8 cellular contexts compared by ENCODE assay signal in the genomic region with DNA sequence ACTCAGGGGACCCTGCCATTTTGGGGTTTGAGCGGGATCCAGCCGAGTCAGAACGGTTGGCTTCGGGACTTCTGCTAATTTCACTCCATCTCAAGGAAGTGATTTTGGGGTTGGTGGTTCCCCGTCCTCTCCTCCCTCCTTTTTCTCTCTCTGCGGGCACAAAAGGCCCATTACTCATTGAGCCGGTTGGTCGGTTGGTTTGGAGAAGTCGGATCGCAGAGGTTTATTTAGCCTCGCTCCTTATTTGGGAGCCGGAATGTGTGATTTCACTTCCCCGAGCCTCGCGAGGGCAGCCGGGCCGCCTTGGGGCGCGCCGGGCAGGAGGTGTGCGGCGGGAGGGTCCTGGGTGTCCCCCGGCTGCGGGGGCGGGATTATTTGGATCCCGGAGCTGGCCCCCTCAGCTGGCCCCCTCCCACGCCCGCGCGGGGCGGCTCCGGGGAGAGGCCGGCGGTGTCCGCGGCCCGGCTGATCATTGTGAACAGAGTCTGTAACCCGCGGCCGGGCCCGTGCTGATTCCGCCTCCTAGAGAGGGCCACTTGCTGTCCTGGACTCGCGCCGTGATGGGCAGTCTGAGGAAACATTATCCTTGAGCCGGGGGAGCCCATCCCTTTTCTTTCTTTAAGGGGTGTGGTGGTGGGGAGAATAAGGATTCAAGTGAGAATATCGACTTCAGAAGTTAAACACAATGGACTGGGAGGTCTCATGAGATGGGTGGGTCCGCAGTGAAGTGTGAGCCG. TPM values are rescaled to one million over a fixed set of nuclear protein-coding genes. Genes with fewer than 3 reads are reported as not detected.
DNase-seq lines count a peak whose midpoint lies in the region; ATAC-seq and TF ChIP-seq lines count a peak whose summit lies in the region.

No MANE protein-coding gene starts in this region.

- CTCF ChIA-PET in RWPE1 (lab: Yijun Ruan, JAX), result no interaction called here

- TF ChIP-seq CTCF in RWPE1 (conservative IDR thresholded peaks at IDR 0.05; ENCODE audit: low read depth) (no peak), adrenal gland (IDR thresholded peaks at IDR 0.05) (no peak), heart right ventricle (IDR thresholded peaks at IDR 0.05) (no peak), psoas muscle (IDR thresholded peaks at IDR 0.05) (no peak)

- ATAC-seq in HG03025 (IDR thresholded peaks at IDR 0.05; ENCODE audit: low FRiP score, unreplicated experiment), result peak; percentile 10
- ATAC-seq in heart right ventricle, result peak; percentile 52 to 65 (median 60)
- ATAC-seq in psoas muscle, result peak; percentile 53 to 75 (median 66)
- ATAC-seq in HG03159 (IDR thresholded peaks at IDR 0.05; ENCODE audit: unreplicated experiment), result no peak

- POLR2A ChIA-PET in RWPE1 (lab: Yijun Ruan, JAX; ENCODE audit: low non-redundant PET), result interaction anchor here (1.2 kb wide), 1 partner anchor 51 kb away, joined by 5 read pairs; a partner anchor contains a TSS

- H3K9me3 ChIP-seq in adrenal gland (replicated peaks in 1 of 3) (no peaks in the 10 kb centered on the region), heart right ventricle (no peaks in the 10 kb centered on the region), psoas muscle (no peaks in the 10 kb centered on the region)

- intact Hi-C loops in adrenal gland (cut with DNase I) (loop anchor here in 1 of 2 donors (5.0 kb wide), 1 partner anchor 36 kb away; no protein-coding TSS in a partner anchor), heart right ventricle (cut with DNase I) (loop anchor here in 7 of 10 donors (2.0 to 5.0 kb wide), 4 partner anchors 21 to 41 kb away; no protein-coding TSS in a partner anchor), psoas muscle (cut with DNase I) (loop anchor here in 1 of 2 donors (5.0 kb wide), 1 partner anchor 36 kb away; no protein-coding TSS in a partner anchor)

- WGBS in adrenal gland, 4 donors, result 0 to 3% (median 0%) methylated on average over 10 to 49 of the region's 49 CpGs
- WGBS in heart right ventricle, 2 donors, result 0% methylated on average over 49 of the region's 49 CpGs
- WGBS in psoas muscle, 3 donors, result 0 to 1% (median 1%) methylated on average over 39 to 49 of the region's 49 CpGs

- H3K27me3 ChIP-seq in adrenal gland, result no peaks in the 10 kb centered on the region
- no peaks in the 10 kb centered on the region for H3K27me3 ChIP-seq in heart right ventricle
- no peaks in the 10 kb centered on the region for H3K27me3 ChIP-seq in psoas muscle (ENCODE audit: insufficient read depth in 3 of 3, low read length in 2 of 3)

- peak; percentile 28 for DNase-seq in DMS79 treated with DMSO at 0.1 percent for 48 hours (lab: John Stamatoyannopoulos, UW)
- no peak for DNase-seq in DMS79 (lab: John Stamatoyannopoulos, UW)
- DNase-seq in RWPE1 (ENCODE audit: low spot score), result peak; percentile 87
- peak; percentile 56 to 81 (median 71) for DNase-seq in adrenal gland
- peak; percentile 65 to 68 for DNase-seq in heart right ventricle
- peak; percentile 67 to 84 for DNase-seq in psoas muscle

- H3K27ac ChIP-seq in RWPE1 (peak overlapping the region; percentile 90), adrenal gland (peak overlapping the region; percentile 93 to 100 (median 95)), heart right ventricle (peak overlapping the region; percentile 91 to 99 (median 98)), psoas muscle (peak overlapping the region; percentile 98)

- H3K36me3 ChIP-seq in adrenal gland (replicated peaks in 1 of 2) (no peaks in the 10 kb centered on the region), heart right ventricle (peaks cover 0 to 9% (median 0%) of the 10 kb centered on the region in 9 donors), psoas muscle (ENCODE audit: insufficient read depth in 1 of 2, low read depth in 1 of 2) (peaks cover 0 to 5% of the 10 kb centered on the region in 2 donors)

- peak; percentile 8 to 78 for TF ChIP-seq POLR2A in adrenal gland (IDR thresholded peaks at IDR 0.05)

- peak overlapping the region; percentile 21 to 98 (median 84) for H3K4me3 ChIP-seq in adrenal gland
- peak overlapping the region; percentile 50 to 95 (median 86) for H3K4me3 ChIP-seq in heart right ventricle
- peak overlapping the region; percentile 96 for H3K4me3 ChIP-seq in psoas muscle

- peaks cover 37 to 49% of the 10 kb centered on the region in 2 donors for H3K4me1 ChIP-seq in adrenal gland (replicated peaks in 1 of 2)
- H3K4me1 ChIP-seq in heart right ventricle, result peaks cover 22 to 65% (median 53%) of the 10 kb centered on the region in 9 donors
- H3K4me1 ChIP-seq in psoas muscle, result peaks cover 53% of the 10 kb centered on the region

RNA-seq across cellular contexts. Expression of a gene that starts 1.2 kb away (rescaled TPM):
- total RNA-seq in adrenal gland, result 100 to 1,000 TPM in 4 of 8 donors, 10 to 100 TPM in 4; 40.7 to 129 (median 96.0) TPM
- 10 to 100 TPM; 66.6 to 80.7 (median 71.6) TPM for polyA plus RNA-seq in adrenal gland
- total RNA-seq in heart right ventricle, result 100 to 1,000 TPM; 169 to 323 (median 224) TPM
- 100 to 1,000 TPM; 101 to 144 TPM for polyA plus RNA-seq in heart right ventricle
- 100 to 1,000 TPM in 3 of 4 donors, 10 to 100 TPM in 1; 89.4 to 198 (median 167) TPM for total RNA-seq in psoas muscle
- 100 to 1,000 TPM; 108 to 191 (median 112) TPM for polyA plus RNA-seq in psoas muscle

RNA-seq across cellular contexts. Expression of a gene that starts 50.6 kb away (rescaled TPM):
- 1 to 10 TPM; 2.9 to 6.3 (median 5.6) TPM for total RNA-seq in adrenal gland
- 1 to 10 TPM; 2.9 to 6.6 (median 3.4) TPM for polyA plus RNA-seq in adrenal gland
- total RNA-seq in heart right ventricle, result 10 to 100 TPM; 10.4 to 27.9 (median 20.8) TPM
- 10 to 100 TPM in 1 of 2 donors, 1 to 10 TPM in 1; 4.1 to 31.1 TPM for polyA plus RNA-seq in heart right ventricle
- 1 to 10 TPM in 3 of 4 donors, under 1 TPM in 1; 0.57 to 2.0 (median 1.4) TPM for total RNA-seq in psoas muscle
- polyA plus RNA-seq in psoas muscle, result 1 to 10 TPM in 2 of 3 donors, under 1 TPM in 1; 0.25 to 1.2 (median 1.0) TPM
